ENCODE assay signal across 8 cellular contexts in genomic region chr9:95316794-95317118, GRCh38. TPM values are rescaled to one million over a fixed set of nuclear protein-coding genes. Genes with fewer than 3 reads are reported as not detected.
DNase-seq lines count a peak whose midpoint lies in the region; ATAC-seq and TF ChIP-seq lines count a peak whose summit lies in the region.

No MANE protein-coding gene starts in this region.

- peaks cover 2% of the 10 kb centered on the region for H3K36me3 Mint-ChIP-seq in activated T-cell treated with anti-CD3 and anti-CD28 coated beads, Interleukin-2, amount 50 U/mL, for 4 hours (ENCODE audit: insufficient read depth)

- peak overlapping the region; percentile 86 to 97 for H3K4me3 ChIP-seq in foreskin fibroblast (ENCODE audit: low read depth in 1 of 2, low read length in 2 of 2)
- peak overlapping the region; percentile 77 for H3K4me3 ChIP-seq in neuron (ENCODE audit: low read length)

- no peak for TF ChIP-seq CTCF in foreskin fibroblast (IDR thresholded peaks at IDR 0.05; ENCODE audit: low read depth, low read length)

- ATAC-seq in HG03175 (IDR thresholded peaks at IDR 0.05; ENCODE audit: unreplicated experiment) = peak; percentile 45
- ATAC-seq in activated T-cell treated with anti-CD3 and anti-CD28 coated beads, Interleukin-2, amount 50 U/mL, for 4 hours = peak; percentile 45 to 58

- no peaks in the 10 kb centered on the region for H3K9me3 Mint-ChIP-seq in activated T-cell treated with anti-CD3 and anti-CD28 coated beads, Interleukin-2, amount 50 U/mL, for 4 hours

- H3K4me3 Mint-ChIP-seq in activated T-cell treated with anti-CD3 and anti-CD28 coated beads, Interleukin-2, amount 50 U/mL, for 4 hours = peak overlapping the region; percentile 90

- H3K36me3 ChIP-seq in neuron (ENCODE audit: insufficient read depth, low read length) = no peaks in the 10 kb centered on the region

- no peaks in the 10 kb centered on the region for H3K9me3 ChIP-seq in neuron (ENCODE audit: low read length)

- H3K27me3 Mint-ChIP-seq in activated T-cell treated with anti-CD3 and anti-CD28 coated beads, Interleukin-2, amount 50 U/mL, for 4 hours (ENCODE audit: low read depth) = peaks cover 7% of the 10 kb centered on the region

- no peaks in the 10 kb centered on the region for H3K27me3 ChIP-seq in neuron (ENCODE audit: insufficient read depth, low read length)

- DNase-seq in DMS 273 treated with DMSO at 0.1 percent for 48 hours (lab: John Stamatoyannopoulos, UW) (peak; percentile 75), GM19238 (ENCODE audit: insufficient read length, low spot score) (peak; percentile 67), NCI-H2171 treated with DMSO at 0.1 percent for 48 hours (lab: John Stamatoyannopoulos, UW) (peak; percentile 93), foreskin fibroblast (peak; percentile 41 to 70)
- DNase-seq in activated T-cell treated with anti-CD3 and anti-CD28 coated beads, Interleukin-2, amount 50 U/mL, for 4 hours = no peak
- DNase-seq in stimulated activated naive CD4-positive, alpha-beta T cell treated with Interleukin-2 at 50 U/mL for 16 hours (lab: John Stamatoyannopoulos, UW) = no peak

- peaks cover 11% of the 10 kb centered on the region for H3K4me1 Mint-ChIP-seq in activated T-cell treated with anti-CD3 and anti-CD28 coated beads, Interleukin-2, amount 50 U/mL, for 4 hours (ENCODE audit: low read depth)

- H2AFZ ChIP-seq in neuron (ENCODE audit: low read depth, low read length) = peak overlapping the region; percentile 52

- peaks cover 15% of the 10 kb centered on the region for H3K4me1 ChIP-seq in neuron (ENCODE audit: insufficient read depth, low read length)

RNA-seq across cellular contexts. Expression of gene FANCC, which starts 0.8 kb away (rescaled TPM):
- total RNA-seq in activated T-cell treated with anti-CD3 and anti-CD28 coated beads, Interleukin-2, amount 50 U/mL, for 4 hours = 10 to 100 TPM; 14.6 to 15.3 (median 15.2) TPM

Comparison
In these comparisons a context has a peak if more than half of its experiments do, and no peak if none do; other contexts are left out.
1. DNase-seq: peak in DMS 273 treated with DMSO at 0.1 percent for 48 hours (single experiment), GM19238 (single experiment), NCI-H2171 treated with DMSO at 0.1 percent for 48 hours (single experiment) and foreskin fibroblast (2 of 2); none in activated T-cell treated with anti-CD3 and anti-CD28 coated beads, Interleukin-2, amount 50 U/mL, for 4 hours (single experiment) and stimulated activated naive CD4-positive, alpha-beta T cell treated with Interleukin-2 at 50 U/mL for 16 hours (single experiment).